16 cellular contexts compared by ENCODE assay signal in genomic region chr2:21748501-21748900, GRCh38.
DNase-seq lines count a peak whose midpoint lies in the region; ATAC-seq and TF ChIP-seq lines count a peak whose summit lies in the region.
"Had no signal": no experiment of that assay in that cellular context is flagged by ENCODE, and none has a peak within 500 bp of the region (broad histone marks: within the 10 kb centered on the region; RNA-seq: fewer than 3 reads in every experiment).

No MANE protein-coding gene starts in this region.

- no CpG with 5 or more reads among the region's 4 CpGs for WGBS in IMR-90 (ENCODE audit: extremely low coverage in 2 of 2, insufficient read length in 1 of 2), 2 experiments

- H3K36me3 ChIP-seq in BLaER1 treated with 17β-estradiol and CSF1 and Interleukin-3, amounts not matched to agents 10 nM and 100 nM, result 0 out of 22 replicates have a peak, but pooled peaks cover 0 to 6% (median 0%) of the 10 kb centered on the region in 11 experiments
- no peaks in the 10 kb centered on the region for H3K36me3 ChIP-seq in IMR-90 (ENCODE audit: control insufficient read depth, insufficient read depth, low read length)

- peak; percentile 44 for DNase-seq in IMR-90
- peak; percentile 19 for DNase-seq in iris pigment epithelial cell (ENCODE audit: low read depth)
- DNase-seq in foreskin keratinocyte, result no peak
- DNase-seq in stimulated activated CD4-positive, alpha-beta T cell treated with anti-CD3 and anti-CD28 coated beads, Interleukin-12 subunit alpha, Interleukin-12 subunit beta, amount 100 ng/mL, for 4 hours, result no peak
- DNase-seq in stimulated activated CD8-positive, alpha-beta memory T cell treated with anti-CD3 and anti-CD28 coated beads, Interleukin-4, amount 100 ng/mL, for 48 hours, result no peak
- DNase-seq: C1 segment of cervical spinal cord; CD4-positive, CD25-positive, alpha-beta regulatory T cell; CD8-positive, alpha-beta memory T cell; COR-L47; DMS 273 treated with DMSO at 0.1 percent for 48 hours; DMS53; DND-41; H9; KBM-7 had no signal

- no peak overlapping the region for H2BK120ac ChIP-seq in IMR-90 (ENCODE audit: low read depth, low read length)

- dilution Hi-C loops in IMR-90 (cut with HindIII; ENCODE audit: low sequenced_read_pairs, unreplicated experiment), result no loop called here

- peak; percentile 42; the same call in 1 of the 2 replicates for ATAC-seq in IMR-90 (ENCODE audit: low read depth)
- ATAC-seq in foreskin keratinocyte, result no peak
- no peak for ATAC-seq in HG03175 (IDR thresholded peaks at IDR 0.05; ENCODE audit: unreplicated experiment)

- intact Hi-C loops in IMR-90 (cut with micrococcal nuclease), result no loop called here

- no peak overlapping the region for H2BK20ac ChIP-seq in IMR-90 (ENCODE audit: low read depth, low read length)

- no peak overlapping the region for H2BK5ac ChIP-seq in IMR-90 (ENCODE audit: low read depth, low read length, poor library complexity, severe bottlenecking)

- BruUV-seq in IMR-90 (replicated peaks; lab: Mats Ljungman, UMichigan), result no TSS peak

- POLR2A ChIA-PET in IMR-90 (lab: Charles Lee; ENCODE audit: unreplicated experiment), result no interaction called here

- H3K4me2 ChIP-seq in BLaER1 treated with 17β-estradiol and CSF1 and Interleukin-3, amounts not matched to agents 10 nM and 100 nM, result peak overlapping the region in 9 of 11 experiments; percentile 6 to 89 (median 54); a peak in 17 of 22 replicates
- no peak overlapping the region for H3K4me2 ChIP-seq in IMR-90 (ENCODE audit: low read depth, low read length)

- no peak overlapping the region for H3K14ac ChIP-seq in IMR-90 (replicated peaks; ENCODE audit: low read depth, low read length)

- H3K27me3 ChIP-seq in BLaER1 treated with 17β-estradiol and CSF1 and Interleukin-3, amounts not matched to agents 10 nM and 100 nM, result peaks cover 0 to 51% (median 0%) of the 10 kb centered on the region in 11 experiments; a peak in 6 of 22 replicates
- H3K27me3 ChIP-seq in IMR-90 (ENCODE audit: control insufficient read depth, insufficient read depth, low read length), result no peaks in the 10 kb centered on the region
- H3K27me3 ChIP-seq in foreskin keratinocyte, result no peaks in the 10 kb centered on the region

- no peaks in the 10 kb centered on the region for H4K20me1 ChIP-seq in BLaER1 treated with 17β-estradiol and CSF1 and Interleukin-3, amounts not matched to agents 10 nM and 100 nM
- no peaks in the 10 kb centered on the region for H4K20me1 ChIP-seq in IMR-90 (ENCODE audit: insufficient read depth, low read length)

- H4K5ac ChIP-seq in IMR-90 (ENCODE audit: low read depth, low read length), result no peak overlapping the region

- peaks cover 8 to 22% (median 17%) of the 10 kb centered on the region in 11 experiments for H3K9me3 ChIP-seq in BLaER1 treated with 17β-estradiol and CSF1 and Interleukin-3, amounts not matched to agents 10 nM and 100 nM (replicated peaks in 1 of 11)
- 0 out of 2 replicates have a peak, but pooled peaks cover 2% of the 10 kb centered on the region for H3K9me3 ChIP-seq in IMR-90 (ENCODE audit: control insufficient read depth, insufficient read depth, low read length)

- no peak for TF ChIP-seq CTCF in IMR-90 (conservative IDR thresholded peaks at IDR 0.05; ENCODE audit: low read depth, low read length)
- TF ChIP-seq CTCF in foreskin keratinocyte (conservative IDR thresholded peaks at IDR 0.05), result no peak

- peaks cover 0 to 28% (median 15%) of the 10 kb centered on the region in 10 experiments; a peak in 13 of 20 replicates for H3K4me1 ChIP-seq in BLaER1 treated with 17β-estradiol and CSF1 and Interleukin-3, amounts not matched to agents 10 nM and 100 nM
- H3K4me1 ChIP-seq in IMR-90 (ENCODE audit: control insufficient read depth, insufficient read depth, low read length) (no peaks in the 10 kb centered on the region), foreskin keratinocyte (no peaks in the 10 kb centered on the region)

- no peak overlapping the region for H2BK15ac ChIP-seq in IMR-90 (ENCODE audit: low read depth, low read length)

- CTCF ChIA-PET in IMR-90 (lab: Yijun Ruan, JAX), result no interaction called here

- no peaks in the 10 kb centered on the region for H3K79me1 ChIP-seq in IMR-90 (ENCODE audit: low read depth in 1 of 2, low read length in 2 of 2)

- no peak overlapping the region for H2AFZ ChIP-seq in IMR-90 (replicated peaks; ENCODE audit: low read length, poor library complexity)

- no peak overlapping the region for H3K4ac ChIP-seq in IMR-90 (ENCODE audit: low read depth, low read length)

- no peak overlapping the region for H3K9ac ChIP-seq in BLaER1 treated with 17β-estradiol and CSF1 and Interleukin-3, amounts not matched to agents 10 nM and 100 nM
- H3K9ac ChIP-seq in IMR-90 (ENCODE audit: low read depth, low read length), result no peak overlapping the region

- TF ChIP-seq RAD21 in IMR-90 (IDR thresholded peaks at IDR 0.05; ENCODE audit: low read length), result no peak

- peak overlapping the region in 1 of 11 experiments; percentile 47; a peak in 2 of 22 replicates for H3K27ac ChIP-seq in BLaER1 treated with 17β-estradiol and CSF1 and Interleukin-3, amounts not matched to agents 10 nM and 100 nM
- H3K27ac ChIP-seq in IMR-90 (ENCODE audit: insufficient read depth, low read length) (no peak overlapping the region), foreskin keratinocyte (no peak overlapping the region)

- in situ Hi-C loops in IMR-90 (cut with MboI; ENCODE audit: low sequenced_read_pairs), result no loop called here

- H3K9me1 ChIP-seq in IMR-90 (ENCODE audit: insufficient read depth, low read length), result no peaks in the 10 kb centered on the region

- H3K23ac ChIP-seq in IMR-90 (ENCODE audit: low read depth, low read length), result no peak overlapping the region

- no peak overlapping the region for H2AK5ac ChIP-seq in IMR-90 (ENCODE audit: low read depth, low read length)

- no peak overlapping the region for H4K91ac ChIP-seq in IMR-90 (ENCODE audit: insufficient read depth, low read depth, low read length)

- TF ChIP-seq POLR2A in IMR-90 (IDR thresholded peaks at IDR 0.05; ENCODE audit: low read depth, low read length), result no peak

- H2AK9ac ChIP-seq in IMR-90 (replicated peaks; ENCODE audit: low read depth, low read length, poor library complexity), result no peak overlapping the region

- no peak overlapping the region for H3K18ac ChIP-seq in IMR-90 (ENCODE audit: low read depth, low read length)

- peak overlapping the region in 1 of 10 experiments; percentile 30; a peak in 1 of 20 replicates for H3K4me3 ChIP-seq in BLaER1 treated with 17β-estradiol and CSF1 and Interleukin-3, amounts not matched to agents 10 nM and 100 nM
- no peak overlapping the region for H3K4me3 ChIP-seq in IMR-90 (ENCODE audit: insufficient read depth, low read depth, low read length)

- no peak overlapping the region for H4K8ac ChIP-seq in IMR-90 (ENCODE audit: low read depth in 2 of 2, low read length in 2 of 2)

- no peak overlapping the region for H3K56ac ChIP-seq in IMR-90 (ENCODE audit: extremely low read depth, insufficient read depth, low read length)

TF ChIP-seq in IMR-90, 13 proteins besides CTCF, POLR2A, EP300 and RAD21:
- peak; percentile 49; the same call in 1 of the 2 replicates for TF ChIP-seq CEBPB (IDR thresholded peaks at IDR 0.05; ENCODE audit: low read depth, low read length)
- no peak for TF ChIP-seq MAFK (IDR thresholded peaks at IDR 0.05; ENCODE audit: low read depth, low read length)

Comparison
In these comparisons a context has a peak if more than half of its experiments do, and no peak if none do; other contexts are left out.
1. DNase-seq: peak in IMR-90 (single experiment) and iris pigment epithelial cell (single experiment); none in foreskin keratinocyte (0 of 2), stimulated activated CD4-positive, alpha-beta T cell treated with anti-CD3 and anti-CD28 coated beads, Interleukin-12 subunit alpha, Interleukin-12 subunit beta, amount 100 ng/mL, for 4 hours (single experiment) and stimulated activated CD8-positive, alpha-beta memory T cell treated with anti-CD3 and anti-CD28 coated beads, Interleukin-4, amount 100 ng/mL, for 48 hours (single experiment).